In the genomic region with DNA sequence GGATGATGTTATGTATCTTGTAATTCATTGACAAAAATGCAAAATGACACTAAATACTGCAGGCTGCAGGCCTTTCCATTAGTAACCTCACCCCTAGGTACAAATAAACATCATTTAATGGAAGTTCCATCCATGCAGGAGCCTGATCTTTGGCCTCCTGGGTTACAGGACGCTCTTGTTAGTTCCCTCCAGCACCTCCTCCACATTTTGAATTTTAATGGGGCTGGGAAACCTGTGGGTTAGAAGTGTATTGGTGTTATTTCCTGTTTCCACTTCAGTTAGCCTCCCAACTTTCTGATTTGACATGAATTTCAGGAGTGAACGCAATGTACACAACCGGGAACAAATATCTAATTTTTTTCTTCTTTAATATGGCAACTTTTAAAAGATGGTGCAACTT, we compare ENCODE assay signal across 24 cellular contexts.
"Had no signal": no experiment of that assay in that cellular context is flagged by ENCODE, and none has a peak within 500 bp of the region (broad histone marks: within the 10 kb centered on the region; RNA-seq: fewer than 3 reads in every experiment).

No MANE protein-coding gene starts in this region.

- H3K4me3 Mint-ChIP-seq: activated CD8-positive, alpha-beta T cell treated with anti-CD3 and anti-CD28 coated beads, Interleukin-2, amount 10 ng/mL, durations not matched to agents 7 days and 5 days; activated naive CD4-positive, alpha-beta T cell treated with anti-CD3 and anti-CD28 coated beads, Interleukin-2, amount 50 U/mL, for 24 hours had no signal

- H3K27ac Mint-ChIP-seq: activated CD8-positive, alpha-beta T cell treated with anti-CD3 and anti-CD28 coated beads, Interleukin-2, amount 10 ng/mL, durations not matched to agents 7 days and 5 days; activated naive CD4-positive, alpha-beta T cell treated with anti-CD3 and anti-CD28 coated beads, Interleukin-2, amount 50 U/mL, for 24 hours had no signal

- H3K36me3 ChIP-seq: breast epithelium, WERI-Rb-1 had no signal

- H3K27me3 Mint-ChIP-seq: activated naive CD4-positive, alpha-beta T cell treated with anti-CD3 and anti-CD28 coated beads, Interleukin-2, amount 50 U/mL, for 24 hours had no signal

- H3K27me3 ChIP-seq: breast epithelium had no signal

- H3K36me3 Mint-ChIP-seq: activated naive CD4-positive, alpha-beta T cell treated with anti-CD3 and anti-CD28 coated beads, Interleukin-2, amount 50 U/mL, for 24 hours had no signal

- H3K9ac ChIP-seq: KMS-11, SK-N-SH had no signal

- H3K4me3 ChIP-seq: breast epithelium had no signal

- H3K4me1 ChIP-seq: breast epithelium had no signal

- H3K9me3 Mint-ChIP-seq: activated naive CD4-positive, alpha-beta T cell treated with anti-CD3 and anti-CD28 coated beads, Interleukin-2, amount 50 U/mL, for 24 hours had no signal

- DNase-seq: activated CD4-positive, alpha-beta T cell treated with anti-CD3 and anti-CD28 coated beads for 48 hours; activated CD4-positive, alpha-beta T cell treated with anti-CD3 and anti-CD28 coated beads, Interleukin-2, amount 50 U/mL, for 4 hours; activated CD8-positive, alpha-beta memory T cell treated with anti-CD3 and anti-CD28 coated beads, Interleukin-2, amount 50 U/mL, for 48 hours; activated CD8-positive, alpha-beta T cell treated with anti-CD3 and anti-CD28 coated beads, Interleukin-2, amount 10 ng/mL, durations not matched to agents 7 days and 5 days; activated naive CD4-positive, alpha-beta T cell; activated T-cell treated with anti-CD3 and anti-CD28 coated beads, Interleukin-2, amount 50 U/mL, for 1 hour; aorta; central memory CD4-positive, alpha-beta T cell; NCI-H1092; NCI-H1417 treated with DMSO at 0.1 percent for 48 hours; NCI-H1694; NCI-H2029 treated with DMSO at 0.1 percent for 48 hours; NCI-H345; NCI-H510A treated with DMSO at 0.1 percent for 48 hours; NCI-H69; NK-92 treated with Interleukin-12 subunit alpha and Interleukin-12 subunit beta, amount 100 ng/mL, for 24 hours; OCI-M1; RPMI8226; SK-N-SH; T-helper 1 cell; WERI-Rb-1 had no signal

- H3K4me1 Mint-ChIP-seq: activated naive CD4-positive, alpha-beta T cell treated with anti-CD3 and anti-CD28 coated beads, Interleukin-2, amount 50 U/mL, for 24 hours had no signal

- H3K27ac ChIP-seq: breast epithelium, KMS-11, WERI-Rb-1 had no signal

- H3K9me3 ChIP-seq: breast epithelium, SK-N-SH had no signal

- H3K4me2 ChIP-seq: KMS-11, SK-N-SH had no signal
